ENCODE assay signal across 8 cellular contexts in the genomic region with DNA sequence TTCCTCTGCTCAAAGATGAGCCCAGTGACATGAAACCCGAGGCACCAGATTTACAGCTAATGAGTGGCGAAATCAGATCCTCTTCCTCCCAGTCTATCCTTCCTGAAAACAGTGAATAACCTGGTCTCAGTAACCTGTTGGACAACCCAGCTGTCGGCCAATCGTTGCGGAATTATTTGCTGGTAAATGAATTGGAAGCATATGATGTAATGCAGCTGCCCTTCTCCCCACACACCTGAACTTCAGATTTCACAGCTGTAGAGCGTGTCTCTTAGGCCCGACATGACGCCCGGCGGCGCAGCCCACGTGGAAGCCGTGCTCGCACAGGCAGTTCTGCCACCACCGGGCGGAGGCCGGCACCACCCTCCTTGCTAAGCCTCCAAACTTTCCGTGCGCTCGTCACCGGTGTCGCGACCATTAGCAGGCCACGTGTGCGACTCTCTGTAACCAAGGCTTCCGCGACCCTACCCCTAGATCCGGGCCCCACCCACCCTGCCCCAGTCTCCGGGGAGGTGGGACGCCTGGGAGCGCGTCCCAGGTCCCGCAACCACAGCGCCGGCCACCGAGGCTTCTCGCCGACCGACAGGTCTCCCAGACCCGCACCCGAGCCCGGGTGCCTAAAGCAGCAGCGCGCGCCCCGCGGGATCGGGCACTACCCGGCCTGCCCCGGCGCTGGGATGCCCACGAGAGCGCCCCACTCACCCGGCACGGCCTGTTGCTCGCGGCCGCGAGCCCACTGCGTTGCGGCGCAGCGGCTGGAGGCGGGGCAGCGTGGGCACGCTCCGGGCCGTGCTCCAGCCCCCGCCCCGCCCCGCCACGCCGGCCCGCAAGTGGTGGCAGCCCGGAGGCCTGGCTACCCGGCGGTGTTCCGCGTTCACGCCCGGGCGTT. TPM values are rescaled to one million over a fixed set of nuclear protein-coding genes. Genes with fewer than 3 reads are reported as not detected.
DNase-seq lines count a peak whose midpoint lies in the region; ATAC-seq, FAIRE-seq and TF ChIP-seq lines count a peak whose summit lies in the region.

A gene (minus strand): TSS at position 753 of the 889 bp plus-strand sequence. CDS start 4,838 bp downstream, outside the sequence.

- FAIRE-seq in H54 (lab: Jason Lieb, UNC), result peak; percentile 67

- H3K9me2 ChIP-seq in Loucy (replicated peaks; ENCODE audit: low read depth, low read length) (no peaks in the 10 kb centered on the region), SU-DHL-6 (replicated peaks; ENCODE audit: insufficient read depth, low read length) (no peaks in the 10 kb centered on the region)

- H3F3A ChIP-seq in Loucy (ENCODE audit: low read depth), result no peaks in the 10 kb centered on the region
- peaks cover 9% of the 10 kb centered on the region; the same call in 1 of the 2 replicates for H3F3A ChIP-seq in SU-DHL-6 (ENCODE audit: insufficient read depth)

- POLR2A ChIA-PET in activated naive CD8-positive, alpha-beta T cell treated with anti-CD3 and anti-CD28 coated beads, Interleukin-2, amount 10 ng/mL, durations not matched to agents 7 days and 5 days (lab: Charles Lee), result interaction anchor here (0.8 to 1.8 kb wide), 2 partner anchors 19 to 150 kb away, joined by 3 to 10 read pairs; a partner anchor contains a TSS

- H3K27ac ChIP-seq in SU-DHL-6 (ENCODE audit: low read depth, low read length) (peak within 1 kb of the TSS; percentile 46), heart left ventricle (peak within 1 kb of the TSS in 11 of 12 donors; percentile 57 to 88 (median 80)), upper lobe of right lung (peak within 1 kb of the TSS; percentile 84)

- peak within 1 kb of the TSS; percentile 96 for H3K4me2 ChIP-seq in Loucy (ENCODE audit: low read depth, low read length, poor library complexity, severe bottlenecking)
- H3K4me2 ChIP-seq in SU-DHL-6 (ENCODE audit: low read depth, low read length, poor library complexity, severe bottlenecking), result peak within 1 kb of the TSS; percentile 75

- TF ChIP-seq POLR2A in H54 (IDR thresholded peaks at IDR 0.05; ENCODE audit: low read depth, low read length) (peak; percentile 91), heart left ventricle (IDR thresholded peaks at IDR 0.05) (peak in 1 of 2 donors; percentile 76)

- H3K4me1 ChIP-seq in Loucy (ENCODE audit: insufficient read depth, low read length, poor library complexity, severe bottlenecking) (peaks cover 54% of the 10 kb centered on the region), heart left ventricle (peaks cover 0 to 25% (median 8%) of the 10 kb centered on the region in 12 donors), upper lobe of right lung (peaks cover 15% of the 10 kb centered on the region)

- H3K27me3 ChIP-seq in Loucy (ENCODE audit: insufficient read depth, low read length, poor library complexity, severe bottlenecking) (no peaks in the 10 kb centered on the region), SU-DHL-6 (ENCODE audit: low read length) (no peaks in the 10 kb centered on the region), heart left ventricle (no peaks in the 10 kb centered on the region), upper lobe of right lung (no peaks in the 10 kb centered on the region)

- WGBS in heart left ventricle, 4 donors, result 2 to 6% (median 4%) methylated on average over 52 to 82 of the region's 82 CpGs

- H3K36me3 ChIP-seq in Loucy (ENCODE audit: insufficient read depth, low read length) (no peaks in the 10 kb centered on the region), SU-DHL-6 (ENCODE audit: low read length) (no peaks in the 10 kb centered on the region; the same call in 1 of the 2 replicates), heart left ventricle (peaks cover 0 to 4% (median 1%) of the 10 kb centered on the region in 9 donors), upper lobe of right lung (peaks cover 4% of the 10 kb centered on the region)

- H3K4me3 ChIP-seq in Loucy (ENCODE audit: low read length, poor library complexity, severe bottlenecking) (peak within 1 kb of the TSS; percentile 80), SU-DHL-6 (ENCODE audit: insufficient read depth, low read length, poor library complexity, severe bottlenecking) (peak within 1 kb of the TSS; percentile 43), heart left ventricle (peak within 1 kb of the TSS; percentile 72 to 94 (median 81)), upper lobe of right lung (peak within 1 kb of the TSS; percentile 86)

- H2AFZ ChIP-seq in Loucy (ENCODE audit: low read length) (peak within 1 kb of the TSS; percentile 70), SU-DHL-6 (ENCODE audit: low read depth, low read length, severe bottlenecking) (peak within 1 kb of the TSS; percentile 76)

- H3K27me3 Mint-ChIP-seq in activated naive CD8-positive, alpha-beta T cell treated with anti-CD3 and anti-CD28 coated beads, Interleukin-2, amount 10 ng/mL, durations not matched to agents 7 days and 5 days, result no peaks in the 10 kb centered on the region

- ATAC-seq in activated naive CD8-positive, alpha-beta T cell treated with anti-CD3 and anti-CD28 coated beads, Interleukin-2, amount 10 ng/mL, durations not matched to agents 7 days and 5 days (ENCODE audit: low read depth), result peak; percentile 87
- ATAC-seq in heart left ventricle (peak; percentile 80 to 99 (median 96)), upper lobe of right lung (peak; percentile 98)

- peak within 1 kb of the TSS; percentile 74 for H3K9ac ChIP-seq in Loucy (ENCODE audit: low read depth, low read length, poor library complexity, severe bottlenecking)
- peak within 1 kb of the TSS; percentile 55 for H3K9ac ChIP-seq in SU-DHL-6 (ENCODE audit: low read length)

- H3K79me2 ChIP-seq in Loucy (ENCODE audit: insufficient read depth, low read length) (peaks cover 12% of the 10 kb centered on the region; the same call in 1 of the 2 replicates), SU-DHL-6 (ENCODE audit: insufficient read depth, low read length) (peaks cover 48% of the 10 kb centered on the region)

- peak within 1 kb of the TSS; percentile 86 for H3K4me3 Mint-ChIP-seq in activated naive CD8-positive, alpha-beta T cell treated with anti-CD3 and anti-CD28 coated beads, Interleukin-2, amount 10 ng/mL, durations not matched to agents 7 days and 5 days

- no peaks in the 10 kb centered on the region for H3K9me3 ChIP-seq in Loucy (ENCODE audit: insufficient read depth, low read depth, low read length)
- no peaks in the 10 kb centered on the region for H3K9me3 ChIP-seq in SU-DHL-6 (ENCODE audit: insufficient read depth, low read length)
- no peaks in the 10 kb centered on the region for H3K9me3 ChIP-seq in heart left ventricle
- no peaks in the 10 kb centered on the region for H3K9me3 ChIP-seq in upper lobe of right lung

- intact Hi-C loops in heart left ventricle (cut with DNase I) (loop anchor here in 3 of 10 donors (5.0 kb wide), 3 partner anchors 50 to 180 kb away; a partner anchor contains a TSS), posterior vena cava (cut with DNase I) (loop anchor here in 1 of 2 donors (10.0 kb wide), 1 partner anchor 147 kb away; a partner anchor contains a TSS), upper lobe of right lung (cut with DNase I) (no loop called here)

- TF ChIP-seq CTCF in Loucy (conservative IDR thresholded peaks at IDR 0.05; ENCODE audit: low read length), result no peak
- TF ChIP-seq CTCF in SU-DHL-6 (IDR thresholded peaks at IDR 0.05; ENCODE audit: insufficient read depth, low read length, poor library complexity, severe bottlenecking), result no peak
- peak in 4 of 12 donors; percentile 14 to 31 (median 26) for TF ChIP-seq CTCF in heart left ventricle (IDR thresholded peaks at IDR 0.05)
- no peak for TF ChIP-seq CTCF in upper lobe of right lung (IDR thresholded peaks at IDR 0.05)

- peaks cover 5% of the 10 kb centered on the region for H4K20me1 ChIP-seq in Loucy (ENCODE audit: insufficient read depth, low read length, poor library complexity, severe bottlenecking)
- no peaks in the 10 kb centered on the region for H4K20me1 ChIP-seq in SU-DHL-6 (ENCODE audit: low read depth, low read length)

- no peaks in the 10 kb centered on the region for H3K9me3 Mint-ChIP-seq in activated naive CD8-positive, alpha-beta T cell treated with anti-CD3 and anti-CD28 coated beads, Interleukin-2, amount 10 ng/mL, durations not matched to agents 7 days and 5 days

- H3K4me1 Mint-ChIP-seq in activated naive CD8-positive, alpha-beta T cell treated with anti-CD3 and anti-CD28 coated beads, Interleukin-2, amount 10 ng/mL, durations not matched to agents 7 days and 5 days, result peaks cover 58% of the 10 kb centered on the region

- H3K36me3 Mint-ChIP-seq in activated naive CD8-positive, alpha-beta T cell treated with anti-CD3 and anti-CD28 coated beads, Interleukin-2, amount 10 ng/mL, durations not matched to agents 7 days and 5 days, result peaks cover 7% of the 10 kb centered on the region

- H3K27ac Mint-ChIP-seq in activated naive CD8-positive, alpha-beta T cell treated with anti-CD3 and anti-CD28 coated beads, Interleukin-2, amount 10 ng/mL, durations not matched to agents 7 days and 5 days, result peak within 1 kb of the TSS; percentile 93

- DNase-seq in GM03348 (ENCODE audit: low spot score) (peak; percentile 95), H54 (ENCODE audit: insufficient read length, low spot score) (peak; percentile 73), heart left ventricle (peak; percentile 73 to 88 (median 80)), posterior vena cava (ENCODE audit: low spot score) (peak; percentile 93), upper lobe of right lung (peak; percentile 92)
- peak; percentile 80 for DNase-seq in activated naive CD8-positive, alpha-beta T cell treated with anti-CD3 and anti-CD28 coated beads, Interleukin-2, amount 10 ng/mL, durations not matched to agents 7 days and 5 days

RNA-seq across cellular contexts. Expression of the gene that starts here (rescaled TPM):
- total RNA-seq in activated naive CD8-positive, alpha-beta T cell treated with anti-CD3 and anti-CD28 coated beads, Interleukin-2, amount 10 ng/mL, durations not matched to agents 7 days and 5 days, result 10 to 100 TPM; 23.8 to 24.2 TPM
- total RNA-seq in heart left ventricle (10 to 100 TPM; 10.3 to 15.9 (median 12.1) TPM), posterior vena cava (10 to 100 TPM; 17.1 to 20.0 TPM), upper lobe of right lung (20.5 TPM)
- 10 to 100 TPM in 1 of 2 donors, 1 to 10 TPM in 1; 8.9 to 13.3 TPM for polyA plus RNA-seq in heart left ventricle

Comparison
In these comparisons a context has a peak if more than half of its experiments do, and no peak if none do; other contexts are left out.
1. Peak in every context shown above with its lines: DNase-seq, ATAC-seq, H3K4me3 ChIP-seq and H3K27ac ChIP-seq.